1 cellular context compared by ENCODE assay signal in the genomic region with DNA sequence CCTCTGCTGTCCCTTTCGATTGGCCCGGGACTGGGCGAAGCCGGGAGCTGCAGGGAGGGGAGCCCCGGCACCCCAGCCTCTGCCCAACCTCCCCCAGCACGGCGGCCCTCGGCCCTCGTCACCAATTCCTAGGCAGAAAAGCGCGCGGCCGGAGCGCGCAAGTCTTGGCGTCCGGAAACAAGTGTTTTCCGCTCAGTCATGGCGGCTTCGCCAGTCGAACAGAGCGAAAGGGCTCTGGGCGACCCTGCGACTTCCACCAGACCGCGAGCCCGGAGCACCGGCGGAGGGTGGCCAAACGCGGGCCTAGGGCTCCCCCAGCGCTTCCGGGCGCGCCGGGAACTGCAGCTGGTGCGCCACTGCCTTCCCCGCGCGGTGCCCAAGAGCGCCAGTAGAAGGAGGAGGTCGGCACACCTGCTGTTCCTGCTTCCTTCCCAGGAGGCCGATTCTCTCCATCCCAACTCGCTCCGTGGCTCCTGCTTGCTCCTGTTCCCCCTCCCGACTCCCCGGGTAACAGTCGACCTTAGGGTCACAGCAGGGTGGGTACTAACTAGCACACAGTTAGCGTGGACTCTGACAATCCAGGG.
TF ChIP-seq lines count a peak whose summit lies in the region.

No MANE protein-coding gene starts in this region.

TF ChIP-seq in HepG2, 621 proteins besides CTCF, POLR2A, EP300 and RAD21 (continued from another document):
- TF ChIP-seq, protein P1, sequence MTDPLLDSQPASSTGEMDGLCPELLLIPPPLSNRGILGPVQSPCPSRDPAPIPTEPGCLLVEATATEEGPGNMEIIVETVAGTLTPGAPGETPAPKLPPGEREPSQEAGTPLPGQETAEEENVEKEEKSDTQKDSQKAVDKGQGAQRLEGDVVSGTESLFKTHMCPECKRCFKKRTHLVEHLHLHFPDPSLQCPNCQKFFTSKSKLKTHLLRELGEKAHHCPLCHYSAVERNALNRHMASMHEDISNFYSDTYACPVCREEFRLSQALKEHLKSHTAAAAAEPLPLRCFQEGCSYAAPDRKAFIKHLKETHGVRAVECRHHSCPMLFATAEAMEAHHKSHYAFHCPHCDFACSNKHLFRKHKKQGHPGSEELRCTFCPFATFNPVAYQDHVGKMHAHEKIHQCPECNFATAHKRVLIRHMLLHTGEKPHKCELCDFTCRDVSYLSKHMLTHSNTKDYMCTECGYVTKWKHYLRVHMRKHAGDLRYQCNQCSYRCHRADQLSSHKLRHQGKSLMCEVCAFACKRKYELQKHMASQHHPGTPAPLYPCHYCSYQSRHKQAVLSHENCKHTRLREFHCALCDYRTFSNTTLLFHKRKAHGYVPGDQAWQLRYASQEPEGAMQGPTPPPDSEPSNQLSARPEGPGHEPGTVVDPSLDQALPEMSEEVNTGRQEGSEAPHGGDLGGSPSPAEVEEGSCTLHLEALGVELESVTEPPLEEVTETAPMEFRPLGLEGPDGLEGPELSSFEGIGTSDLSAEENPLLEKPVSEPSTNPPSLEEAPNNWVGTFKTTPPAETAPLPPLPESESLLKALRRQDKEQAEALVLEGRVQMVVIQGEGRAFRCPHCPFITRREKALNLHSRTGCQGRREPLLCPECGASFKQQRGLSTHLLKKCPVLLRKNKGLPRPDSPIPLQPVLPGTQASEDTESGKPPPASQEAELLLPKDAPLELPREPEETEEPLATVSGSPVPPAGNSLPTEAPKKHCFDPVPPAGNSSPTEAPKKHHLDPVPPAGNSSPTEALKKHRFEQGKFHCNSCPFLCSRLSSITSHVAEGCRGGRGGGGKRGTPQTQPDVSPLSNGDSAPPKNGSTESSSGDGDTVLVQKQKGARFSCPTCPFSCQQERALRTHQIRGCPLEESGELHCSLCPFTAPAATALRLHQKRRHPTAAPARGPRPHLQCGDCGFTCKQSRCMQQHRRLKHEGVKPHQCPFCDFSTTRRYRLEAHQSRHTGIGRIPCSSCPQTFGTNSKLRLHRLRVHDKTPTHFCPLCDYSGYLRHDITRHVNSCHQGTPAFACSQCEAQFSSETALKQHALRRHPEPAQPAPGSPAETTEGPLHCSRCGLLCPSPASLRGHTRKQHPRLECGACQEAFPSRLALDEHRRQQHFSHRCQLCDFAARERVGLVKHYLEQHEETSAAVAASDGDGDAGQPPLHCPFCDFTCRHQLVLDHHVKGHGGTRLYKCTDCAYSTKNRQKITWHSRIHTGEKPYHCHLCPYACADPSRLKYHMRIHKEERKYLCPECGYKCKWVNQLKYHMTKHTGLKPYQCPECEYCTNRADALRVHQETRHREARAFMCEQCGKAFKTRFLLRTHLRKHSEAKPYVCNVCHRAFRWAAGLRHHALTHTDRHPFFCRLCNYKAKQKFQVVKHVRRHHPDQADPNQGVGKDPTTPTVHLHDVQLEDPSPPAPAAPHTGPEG (CRISPR knock-in tag; IDR thresholded peaks at IDR 0.05) = no peak
